Comparison of ENCODE assay signal across 35 cellular contexts in genomic region chr10:36519909-36520308, GRCh38.
"Had no signal": no experiment of that assay in that cellular context is flagged by ENCODE, and none has a peak within 500 bp of the region (broad histone marks: within the 10 kb centered on the region; RNA-seq: fewer than 3 reads in every experiment).

No MANE protein-coding gene starts in this region.

- DNase-seq: Karpas-422, Kasumi-1, MG63, MM.1S, MV-4-11, NCI-H1048, NCI-H1092, NCI-H1092 treated with DMSO at 0.1 percent for 48 hours, NCI-H1105, NCI-H1105 treated with DMSO at 0.1 percent for 48 hours, NCI-H1417, NCI-H1417 treated with DMSO at 0.1 percent for 48 hours, NCI-H1436, NCI-H1436 treated with DMSO at 0.1 percent for 48 hours, NCI-H146, NCI-H1694, NCI-H1694 treated with DMSO at 0.1 percent for 48 hours, NCI-H187, NCI-H187 treated with DMSO at 0.1 percent for 48 hours, NCI-H1930, NCI-H2029, NCI-H2029 treated with DMSO at 0.1 percent for 48 hours, NCI-H2081, NCI-H2081 treated with DMSO at 0.1 percent for 48 hours, NCI-H2107, NCI-H2171, NCI-H2171 treated with DMSO at 0.1 percent for 48 hours, NCI-H2227 treated with DMSO at 0.1 percent for 48 hours, NCI-H226, NCI-H345, NCI-H446, NCI-H446 treated with DMSO at 0.1 percent for 48 hours, NCI-H510A, NCI-H510A treated with DMSO at 0.1 percent for 48 hours, NCI-H524 had no signal

- H3K36me3 ChIP-seq: MG63 had no signal

- H3K27me3 ChIP-seq: MG63 had no signal

- H3K4me3 ChIP-seq: MG63 had no signal
